In genomic region chr1:181089777-181090505, GRCh38 we compare ENCODE assay signal across 1 cellular context.
TF ChIP-seq lines count a peak whose summit lies in the region.

No MANE protein-coding gene starts in this region.

TF ChIP-seq in HepG2, 621 proteins besides CTCF, POLR2A, EP300 and RAD21 (continued from another document and continues in another):
- TF ChIP-seq ARID4A (CRISPR knock-in tag; IDR thresholded peaks at IDR 0.05; ENCODE audit: borderline replicate concordance), result peak; percentile 74
- 0 out of 2 replicates have a peak, but pooled peaks have one; percentile 37 for TF ChIP-seq ZNF280D (CRISPR knock-in tag; IDR thresholded peaks at IDR 0.05)
- no peak for TF ChIP-seq ZNF83 (CRISPR knock-in tag; IDR thresholded peaks at IDR 0.05; ENCODE audit: borderline replicate concordance)
- TF ChIP-seq, protein P1, sequence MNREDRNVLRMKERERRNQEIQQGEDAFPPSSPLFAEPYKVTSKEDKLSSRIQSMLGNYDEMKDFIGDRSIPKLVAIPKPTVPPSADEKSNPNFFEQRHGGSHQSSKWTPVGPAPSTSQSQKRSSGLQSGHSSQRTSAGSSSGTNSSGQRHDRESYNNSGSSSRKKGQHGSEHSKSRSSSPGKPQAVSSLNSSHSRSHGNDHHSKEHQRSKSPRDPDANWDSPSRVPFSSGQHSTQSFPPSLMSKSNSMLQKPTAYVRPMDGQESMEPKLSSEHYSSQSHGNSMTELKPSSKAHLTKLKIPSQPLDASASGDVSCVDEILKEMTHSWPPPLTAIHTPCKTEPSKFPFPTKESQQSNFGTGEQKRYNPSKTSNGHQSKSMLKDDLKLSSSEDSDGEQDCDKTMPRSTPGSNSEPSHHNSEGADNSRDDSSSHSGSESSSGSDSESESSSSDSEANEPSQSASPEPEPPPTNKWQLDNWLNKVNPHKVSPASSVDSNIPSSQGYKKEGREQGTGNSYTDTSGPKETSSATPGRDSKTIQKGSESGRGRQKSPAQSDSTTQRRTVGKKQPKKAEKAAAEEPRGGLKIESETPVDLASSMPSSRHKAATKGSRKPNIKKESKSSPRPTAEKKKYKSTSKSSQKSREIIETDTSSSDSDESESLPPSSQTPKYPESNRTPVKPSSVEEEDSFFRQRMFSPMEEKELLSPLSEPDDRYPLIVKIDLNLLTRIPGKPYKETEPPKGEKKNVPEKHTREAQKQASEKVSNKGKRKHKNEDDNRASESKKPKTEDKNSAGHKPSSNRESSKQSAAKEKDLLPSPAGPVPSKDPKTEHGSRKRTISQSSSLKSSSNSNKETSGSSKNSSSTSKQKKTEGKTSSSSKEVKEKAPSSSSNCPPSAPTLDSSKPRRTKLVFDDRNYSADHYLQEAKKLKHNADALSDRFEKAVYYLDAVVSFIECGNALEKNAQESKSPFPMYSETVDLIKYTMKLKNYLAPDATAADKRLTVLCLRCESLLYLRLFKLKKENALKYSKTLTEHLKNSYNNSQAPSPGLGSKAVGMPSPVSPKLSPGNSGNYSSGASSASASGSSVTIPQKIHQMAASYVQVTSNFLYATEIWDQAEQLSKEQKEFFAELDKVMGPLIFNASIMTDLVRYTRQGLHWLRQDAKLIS (CRISPR knock-in tag; IDR thresholded peaks at IDR 0.05), result 0 out of 2 replicates have a peak, but pooled peaks have one; percentile 52
- TF ChIP-seq HNF1A (IDR thresholded peaks at IDR 0.05; ENCODE audit: low read depth), result no peak
- peak; percentile 37; the same call in 1 of the 2 replicates for TF ChIP-seq HNF1A (CRISPR knock-in tag; IDR thresholded peaks at IDR 0.05; ENCODE audit: borderline replicate concordance)
- TF ChIP-seq NRL (CRISPR knock-in tag; IDR thresholded peaks at IDR 0.05; ENCODE audit: borderline replicate concordance), result 0 out of 2 replicates have a peak, but pooled peaks have one; percentile 35
- no peak for TF ChIP-seq FOSL2 (CRISPR knock-in tag; IDR thresholded peaks at IDR 0.05)
- no peak for TF ChIP-seq BORCS8-MEF2B (CRISPR knock-in tag; IDR thresholded peaks at IDR 0.05)
- TF ChIP-seq ZNF646 (CRISPR knock-in tag; IDR thresholded peaks at IDR 0.05), result no peak
- TF ChIP-seq, protein P2, sequence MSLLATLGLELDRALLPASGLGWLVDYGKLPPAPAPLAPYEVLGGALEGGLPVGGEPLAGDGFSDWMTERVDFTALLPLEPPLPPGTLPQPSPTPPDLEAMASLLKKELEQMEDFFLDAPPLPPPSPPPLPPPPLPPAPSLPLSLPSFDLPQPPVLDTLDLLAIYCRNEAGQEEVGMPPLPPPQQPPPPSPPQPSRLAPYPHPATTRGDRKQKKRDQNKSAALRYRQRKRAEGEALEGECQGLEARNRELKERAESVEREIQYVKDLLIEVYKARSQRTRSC (CRISPR knock-in tag; IDR thresholded peaks at IDR 0.05; ENCODE audit: low read depth), result no peak; the same call in 1 of the 2 replicates
- TF ChIP-seq SALL1 (CRISPR knock-in tag; IDR thresholded peaks at IDR 0.05), result peak; percentile 39; the same call in 1 of the 2 replicates
- TF ChIP-seq HDAC2 (CRISPR knock-in tag; IDR thresholded peaks at IDR 0.05), result peak; percentile 56
- TF ChIP-seq ZBTB20 (CRISPR knock-in tag; IDR thresholded peaks at IDR 0.05; ENCODE audit: borderline replicate concordance, low read depth), result peak; percentile 73; the same call in 1 of the 2 replicates
- TF ChIP-seq, protein P3, sequence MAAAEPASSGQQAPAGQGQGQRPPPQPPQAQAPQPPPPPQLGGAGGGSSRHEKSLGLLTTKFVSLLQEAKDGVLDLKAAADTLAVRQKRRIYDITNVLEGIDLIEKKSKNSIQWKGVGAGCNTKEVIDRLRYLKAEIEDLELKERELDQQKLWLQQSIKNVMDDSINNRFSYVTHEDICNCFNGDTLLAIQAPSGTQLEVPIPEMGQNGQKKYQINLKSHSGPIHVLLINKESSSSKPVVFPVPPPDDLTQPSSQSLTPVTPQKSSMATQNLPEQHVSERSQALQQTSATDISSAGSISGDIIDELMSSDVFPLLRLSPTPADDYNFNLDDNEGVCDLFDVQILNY (CRISPR knock-in tag; conservative IDR thresholded peaks at IDR 0.05), result no peak
- peak; percentile 31; the same call in 1 of the 2 replicates for TF ChIP-seq KLF6 (CRISPR knock-in tag; IDR thresholded peaks at IDR 0.05)
- TF ChIP-seq, protein P4, sequence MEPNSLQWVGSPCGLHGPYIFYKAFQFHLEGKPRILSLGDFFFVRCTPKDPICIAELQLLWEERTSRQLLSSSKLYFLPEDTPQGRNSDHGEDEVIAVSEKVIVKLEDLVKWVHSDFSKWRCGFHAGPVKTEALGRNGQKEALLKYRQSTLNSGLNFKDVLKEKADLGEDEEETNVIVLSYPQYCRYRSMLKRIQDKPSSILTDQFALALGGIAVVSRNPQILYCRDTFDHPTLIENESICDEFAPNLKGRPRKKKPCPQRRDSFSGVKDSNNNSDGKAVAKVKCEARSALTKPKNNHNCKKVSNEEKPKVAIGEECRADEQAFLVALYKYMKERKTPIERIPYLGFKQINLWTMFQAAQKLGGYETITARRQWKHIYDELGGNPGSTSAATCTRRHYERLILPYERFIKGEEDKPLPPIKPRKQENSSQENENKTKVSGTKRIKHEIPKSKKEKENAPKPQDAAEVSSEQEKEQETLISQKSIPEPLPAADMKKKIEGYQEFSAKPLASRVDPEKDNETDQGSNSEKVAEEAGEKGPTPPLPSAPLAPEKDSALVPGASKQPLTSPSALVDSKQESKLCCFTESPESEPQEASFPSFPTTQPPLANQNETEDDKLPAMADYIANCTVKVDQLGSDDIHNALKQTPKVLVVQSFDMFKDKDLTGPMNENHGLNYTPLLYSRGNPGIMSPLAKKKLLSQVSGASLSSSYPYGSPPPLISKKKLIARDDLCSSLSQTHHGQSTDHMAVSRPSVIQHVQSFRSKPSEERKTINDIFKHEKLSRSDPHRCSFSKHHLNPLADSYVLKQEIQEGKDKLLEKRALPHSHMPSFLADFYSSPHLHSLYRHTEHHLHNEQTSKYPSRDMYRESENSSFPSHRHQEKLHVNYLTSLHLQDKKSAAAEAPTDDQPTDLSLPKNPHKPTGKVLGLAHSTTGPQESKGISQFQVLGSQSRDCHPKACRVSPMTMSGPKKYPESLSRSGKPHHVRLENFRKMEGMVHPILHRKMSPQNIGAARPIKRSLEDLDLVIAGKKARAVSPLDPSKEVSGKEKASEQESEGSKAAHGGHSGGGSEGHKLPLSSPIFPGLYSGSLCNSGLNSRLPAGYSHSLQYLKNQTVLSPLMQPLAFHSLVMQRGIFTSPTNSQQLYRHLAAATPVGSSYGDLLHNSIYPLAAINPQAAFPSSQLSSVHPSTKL (CRISPR knock-in tag; IDR thresholded peaks at IDR 0.05), result peak; percentile 13; the same call in 1 of the 2 replicates
- TF ChIP-seq ZNF501 (CRISPR knock-in tag; IDR thresholded peaks at IDR 0.05), result peak; percentile 61; the same call in 1 of the 2 replicates
